25 cellular contexts compared by ENCODE assay signal in genomic region chr2:59295524-59296162, GRCh38.
"Had no signal": no experiment of that assay in that cellular context is flagged by ENCODE, and none has a peak within 500 bp of the region (broad histone marks: within the 10 kb centered on the region; RNA-seq: fewer than 3 reads in every experiment).

No MANE protein-coding gene starts in this region.

- H3K4me1 Mint-ChIP-seq: activated CD4-positive, alpha-beta memory T cell treated with anti-CD3 and anti-CD28 coated beads, Interleukin-2, amount 10 ng/mL, durations not matched to agents 7 days and 5 days; activated CD4-positive, alpha-beta T cell treated with anti-CD3 and anti-CD28 coated beads for 36 hours; activated CD4-positive, alpha-beta T cell treated with anti-CD3 and anti-CD28 coated beads, Interleukin-2, amount 10 ng/mL, durations not matched to agents 24 days and 14 days; activated naive CD4-positive, alpha-beta T cell treated with anti-CD3 and anti-CD28 coated beads, Interleukin-2, amount 10 ng/mL, durations not matched to agents 7 days and 5 days; activated naive CD8-positive, alpha-beta T cell treated with anti-CD3 and anti-CD28 coated beads, Interleukin-2, amount 10 ng/mL, durations not matched to agents 7 days and 5 days had no signal

- H3K9me3 Mint-ChIP-seq: activated CD4-positive, alpha-beta memory T cell treated with anti-CD3 and anti-CD28 coated beads, Interleukin-2, amount 10 ng/mL, durations not matched to agents 7 days and 5 days; activated CD4-positive, alpha-beta T cell treated with anti-CD3 and anti-CD28 coated beads, Interleukin-2, amount 10 ng/mL, durations not matched to agents 24 days and 14 days; activated naive CD4-positive, alpha-beta T cell treated with anti-CD3 and anti-CD28 coated beads, Interleukin-2, amount 10 ng/mL, durations not matched to agents 7 days and 5 days; activated naive CD4-positive, alpha-beta T cell treated with anti-CD3 and anti-CD28 coated beads, Interleukin-2, amount 50 U/mL, for 72 hours; activated naive CD8-positive, alpha-beta T cell treated with anti-CD3 and anti-CD28 coated beads, Interleukin-2, amount 10 ng/mL, durations not matched to agents 7 days and 5 days; activated T-cell treated with anti-CD3 and anti-CD28 coated beads, Interleukin-2, amount 50 U/mL, for 24 hours; activated T-cell treated with anti-CD3 and anti-CD28 coated beads, Interleukin-2, amount 50 U/mL, for 72 hours had no signal

- ATAC-seq: activated CD4-positive, alpha-beta T cell treated with anti-CD3 and anti-CD28 coated beads for 36 hours; activated naive CD4-positive, alpha-beta T cell treated with anti-CD3 and anti-CD28 coated beads, Interleukin-2, amount 50 U/mL, for 72 hours; activated T-cell treated with anti-CD3 and anti-CD28 coated beads, Interleukin-2, amount 50 U/mL, for 72 hours; effector memory CD8-positive, alpha-beta T cell; foreskin keratinocyte; gastrocnemius medialis; heart left ventricle had no signal

- H3K9me3 ChIP-seq: ascending aorta, esophagus muscularis mucosa, gastrocnemius medialis, heart left ventricle had no signal

- H3K4me1 ChIP-seq: ascending aorta, esophagus muscularis mucosa, foreskin keratinocyte, gastrocnemius medialis had no signal

- H3K27ac Mint-ChIP-seq: activated CD4-positive, alpha-beta memory T cell treated with anti-CD3 and anti-CD28 coated beads, Interleukin-2, amount 10 ng/mL, durations not matched to agents 7 days and 5 days; activated CD4-positive, alpha-beta T cell treated with anti-CD3 and anti-CD28 coated beads for 36 hours; activated CD4-positive, alpha-beta T cell treated with anti-CD3 and anti-CD28 coated beads, Interleukin-2, amount 10 ng/mL, durations not matched to agents 24 days and 14 days; activated naive CD4-positive, alpha-beta T cell treated with anti-CD3 and anti-CD28 coated beads, Interleukin-2, amount 10 ng/mL, durations not matched to agents 7 days and 5 days; activated naive CD4-positive, alpha-beta T cell treated with anti-CD3 and anti-CD28 coated beads, Interleukin-2, amount 50 U/mL, for 72 hours; activated naive CD8-positive, alpha-beta T cell treated with anti-CD3 and anti-CD28 coated beads, Interleukin-2, amount 10 ng/mL, durations not matched to agents 7 days and 5 days; activated T-cell treated with anti-CD3 and anti-CD28 coated beads, Interleukin-2, amount 50 U/mL, for 24 hours; activated T-cell treated with anti-CD3 and anti-CD28 coated beads, Interleukin-2, amount 50 U/mL, for 72 hours; effector memory CD8-positive, alpha-beta T cell had no signal

- H3K27me3 Mint-ChIP-seq: activated CD4-positive, alpha-beta memory T cell treated with anti-CD3 and anti-CD28 coated beads, Interleukin-2, amount 10 ng/mL, durations not matched to agents 7 days and 5 days; activated CD4-positive, alpha-beta T cell treated with anti-CD3 and anti-CD28 coated beads for 36 hours; activated CD4-positive, alpha-beta T cell treated with anti-CD3 and anti-CD28 coated beads, Interleukin-2, amount 10 ng/mL, durations not matched to agents 24 days and 14 days; activated naive CD4-positive, alpha-beta T cell treated with anti-CD3 and anti-CD28 coated beads, Interleukin-2, amount 10 ng/mL, durations not matched to agents 7 days and 5 days; activated T-cell treated with anti-CD3 and anti-CD28 coated beads, Interleukin-2, amount 50 U/mL, for 24 hours; effector memory CD8-positive, alpha-beta T cell had no signal

- H3K27me3 ChIP-seq: ascending aorta, heart left ventricle had no signal

- DNase-seq: activated CD4-positive, alpha-beta memory T cell treated with anti-CD3 and anti-CD28 coated beads, Interleukin-2, amount 10 ng/mL, durations not matched to agents 7 days and 5 days; activated CD4-positive, alpha-beta T cell treated with anti-CD3 and anti-CD28 coated beads for 36 hours; activated CD4-positive, alpha-beta T cell treated with anti-CD3 and anti-CD28 coated beads, Interleukin-2, amount 10 ng/mL, durations not matched to agents 24 days and 14 days; activated CD4-positive, CD25-positive, alpha-beta regulatory T cell; activated CD4-positive, CD25-positive, alpha-beta regulatory T cell treated with anti-CD3 and anti-CD28 coated beads, Interleukin-2, amount 50 U/mL, for 72 hours; activated CD8-positive, alpha-beta memory T cell treated with anti-CD3 and anti-CD28 coated beads, Interleukin-2, amount 50 U/mL, for 48 hours; activated gamma-delta T cell; activated naive CD4-positive, alpha-beta T cell; activated naive CD4-positive, alpha-beta T cell treated with anti-CD3 and anti-CD28 coated beads, Interleukin-2, amount 10 ng/mL, durations not matched to agents 7 days and 5 days; activated naive CD8-positive, alpha-beta T cell treated with anti-CD3 and anti-CD28 coated beads, Interleukin-2, amount 10 ng/mL, durations not matched to agents 7 days and 5 days; activated T-cell treated with anti-CD3 and anti-CD28 coated beads for 4 hours; activated T-cell treated with anti-CD3 and anti-CD28 coated beads, Interleukin-2, amount 50 U/mL, for 24 hours; activated T-cell treated with anti-CD3 and anti-CD28 coated beads, Interleukin-2, amount 50 U/mL, for 72 hours; cortex of kidney; dermis blood vessel endothelial cell; effector CD4-positive, alpha-beta T cell; effector memory CD8-positive, alpha-beta T cell; gastrocnemius medialis; glutamatergic neuron; heart left ventricle; T-helper 2 cell had no signal

- H3K36me3 Mint-ChIP-seq: activated naive CD4-positive, alpha-beta T cell treated with anti-CD3 and anti-CD28 coated beads, Interleukin-2, amount 10 ng/mL, durations not matched to agents 7 days and 5 days; activated naive CD4-positive, alpha-beta T cell treated with anti-CD3 and anti-CD28 coated beads, Interleukin-2, amount 50 U/mL, for 72 hours; activated naive CD8-positive, alpha-beta T cell treated with anti-CD3 and anti-CD28 coated beads, Interleukin-2, amount 10 ng/mL, durations not matched to agents 7 days and 5 days had no signal

- H3K4me3 ChIP-seq: ascending aorta, esophagus muscularis mucosa, gastrocnemius medialis, heart left ventricle had no signal

- H3K36me3 ChIP-seq: ascending aorta, esophagus muscularis mucosa, gastrocnemius medialis, heart left ventricle had no signal

- H3K4me3 Mint-ChIP-seq: activated CD4-positive, alpha-beta memory T cell treated with anti-CD3 and anti-CD28 coated beads, Interleukin-2, amount 10 ng/mL, durations not matched to agents 7 days and 5 days; activated CD4-positive, alpha-beta T cell treated with anti-CD3 and anti-CD28 coated beads for 36 hours; activated CD4-positive, alpha-beta T cell treated with anti-CD3 and anti-CD28 coated beads, Interleukin-2, amount 10 ng/mL, durations not matched to agents 24 days and 14 days; activated naive CD4-positive, alpha-beta T cell treated with anti-CD3 and anti-CD28 coated beads, Interleukin-2, amount 10 ng/mL, durations not matched to agents 7 days and 5 days; activated naive CD8-positive, alpha-beta T cell treated with anti-CD3 and anti-CD28 coated beads, Interleukin-2, amount 10 ng/mL, durations not matched to agents 7 days and 5 days; activated T-cell treated with anti-CD3 and anti-CD28 coated beads, Interleukin-2, amount 50 U/mL, for 24 hours; activated T-cell treated with anti-CD3 and anti-CD28 coated beads, Interleukin-2, amount 50 U/mL, for 72 hours; effector memory CD8-positive, alpha-beta T cell had no signal

- H3K27ac ChIP-seq: ascending aorta, esophagus muscularis mucosa, foreskin keratinocyte, gastrocnemius medialis, heart left ventricle had no signal
